Comparison of ENCODE assay signal across 8 cellular contexts in genomic region chr5:86617756-86618577, GRCh38. TPM values are rescaled to one million over a fixed set of nuclear protein-coding genes. Genes with fewer than 3 reads are reported as not detected.
DNase-seq lines count a peak whose midpoint lies in the region; ATAC-seq and TF ChIP-seq lines count a peak whose summit lies in the region.

COX7C (plus strand) TSS chr5:86617941; CDS start chr5:86618056, 115 bp downstream.

- DNase-seq in DMS153 treated with DMSO at 0.1 percent for 48 hours (lab: John Stamatoyannopoulos, UW; ENCODE audit: unreplicated experiment) = peak; percentile 54
- DNase-seq in KBM-7 = peak; percentile 97
- DNase-seq in activated T-cell treated with anti-CD3 and anti-CD28 coated beads, Interleukin-2, amount 50 U/mL, for 24 hours = peak; percentile 88
- DNase-seq in epithelial cell of proximal tubule (ENCODE audit: low read depth) = peak; percentile 80
- peak; percentile 97 for DNase-seq in mucosa of gallbladder (ENCODE audit: low spot score)
- peak; percentile 81 to 85 for DNase-seq in stimulated activated CD8-positive, alpha-beta memory T cell treated with anti-CD3 and anti-CD28 coated beads, Interleukin-4, amount 100 ng/mL, for 4 hours (ENCODE audit: low read depth in 2 of 2, low spot score in 1 of 2)

- peak within 1 kb of the TSS; percentile 100 for H3K4me3 Mint-ChIP-seq in activated T-cell treated with anti-CD3 and anti-CD28 coated beads, Interleukin-2, amount 50 U/mL, for 24 hours

- peaks cover 12% of the 10 kb centered on the region for H3K27me3 Mint-ChIP-seq in activated T-cell treated with anti-CD3 and anti-CD28 coated beads, Interleukin-2, amount 50 U/mL, for 24 hours

- ATAC-seq in GM21717 (IDR thresholded peaks at IDR 0.05; ENCODE audit: unreplicated experiment) = peak; percentile 99

- peaks cover 8% of the 10 kb centered on the region for H3K9me3 Mint-ChIP-seq in activated T-cell treated with anti-CD3 and anti-CD28 coated beads, Interleukin-2, amount 50 U/mL, for 24 hours

- in situ Hi-C loops in KBM-7 (cut with MboI; ENCODE audit: low pct_unique_long_range_greater_than_20kb, low sequenced_read_pairs) = no loop called here

- peaks cover 28% of the 10 kb centered on the region for H3K4me1 Mint-ChIP-seq in activated T-cell treated with anti-CD3 and anti-CD28 coated beads, Interleukin-2, amount 50 U/mL, for 24 hours (ENCODE audit: low read depth)

- H3K36me3 Mint-ChIP-seq in activated T-cell treated with anti-CD3 and anti-CD28 coated beads, Interleukin-2, amount 50 U/mL, for 24 hours (ENCODE audit: low read depth) = peaks cover 59% of the 10 kb centered on the region

- H3K4me3 ChIP-seq in epithelial cell of proximal tubule (ENCODE audit: low read depth, low read length) = peak within 1 kb of the TSS; percentile 82

- H3K27ac Mint-ChIP-seq in activated T-cell treated with anti-CD3 and anti-CD28 coated beads, Interleukin-2, amount 50 U/mL, for 24 hours = peak within 1 kb of the TSS; percentile 100

- TF ChIP-seq CTCF in epithelial cell of proximal tubule (conservative IDR thresholded peaks at IDR 0.05; ENCODE audit: low read depth, low read length) = no peak

TF ChIP-seq in PFSK-1, 5 proteins besides CTCF, POLR2A, EP300 and RAD21:
- TF ChIP-seq TAF1 (IDR thresholded peaks at IDR 0.05; ENCODE audit: borderline replicate concordance, insufficient read depth, low read length) (peak; percentile 82; the same call in 1 of the 2 replicates), SIN3A (IDR thresholded peaks at IDR 0.05; ENCODE audit: borderline replicate concordance, insufficient read depth, low read length) (0 out of 2 replicates have a peak, but pooled peaks have one; percentile 36), REST (IDR thresholded peaks at IDR 0.05; ENCODE audit: insufficient read depth in 1 of 2, low read depth in 2 of 2, low read length in 2 of 2) (0 out of 4 replicates have a peak, but pooled peaks of 1 of the 2 experiments have one; percentile 6), FOXP2 (optimal IDR thresholded peaks at IDR 0.05; ENCODE audit: borderline replicate concordance, extremely low read depth, extremely low read length, insufficient read depth) (no peak), POLR2AphosphoS5 (IDR thresholded peaks at IDR 0.05; ENCODE audit: low read depth, low read length) (peak; percentile 88)
TF ChIP-seq in PFSK-1: peak in this region for 4.

RNA-seq across cellular contexts. Expression of gene COX7C, which starts in this region (rescaled TPM):
- 493 TPM for polyA plus RNA-seq in PFSK-1 (2012; ENCODE audit: insufficient read length, low read depth)
- total RNA-seq in epithelial cell of proximal tubule (403 and 603 TPM in 2 replicates), mucosa of gallbladder (644 TPM)

Comparison
In these comparisons a context has a peak if more than half of its experiments do, and no peak if none do; other contexts are left out.
1. Peak in every context shown above with its lines: DNase-seq, ATAC-seq and H3K4me3 ChIP-seq.